ENCODE assay signal across 19 cellular contexts in genomic region chr7:99290980-99291607, GRCh38. TPM values are rescaled to one million over a fixed set of nuclear protein-coding genes. Genes with fewer than 3 reads are reported as not detected.
"Had no signal": no experiment of that assay in that cellular context is flagged by ENCODE, and none has a peak within 500 bp of the region (broad histone marks: within the 10 kb centered on the region; RNA-seq: fewer than 3 reads in every experiment).

No MANE protein-coding gene starts in this region.

- ATAC-seq: activated CD4-positive, CD25-positive, alpha-beta regulatory T cell treated with anti-CD3 and anti-CD28 coated beads, Interleukin-2, amount 50 U/mL, for 24 hours; activated naive CD8-positive, alpha-beta T cell treated with anti-CD3 and anti-CD28 coated beads, Interleukin-2, amount 50 U/mL, for 24 hours; activated T-helper 17 cell treated with anti-CD3 and anti-CD28 coated beads, Interleukin-2, amount 50 U/mL, for 72 hours; gastroesophageal sphincter; left cardiac atrium; naive thymus-derived CD8-positive, alpha-beta T cell; stimulated activated effector memory CD8-positive, alpha-beta T cell treated with anti-CD3 and anti-CD28 coated beads, Interleukin-12 subunit alpha, Interleukin-12 subunit beta, amount 100 ng/mL, for 72 hours had no signal

- DNase-seq: activated CD4-positive, alpha-beta T cell treated with anti-CD3 and anti-CD28 coated beads, Interleukin-2, amount 50 U/mL, for 1 hour; activated naive CD4-positive, alpha-beta T cell treated with anti-CD3 and anti-CD28 coated beads for 36 hours; activated naive CD8-positive, alpha-beta T cell treated with anti-CD3 and anti-CD28 coated beads, Interleukin-2, amount 50 U/mL, for 24 hours; activated T-cell treated with anti-CD3 and anti-CD28 coated beads for 4 hours; heart right ventricle; left cardiac atrium; mammary epithelial cell; naive thymus-derived CD8-positive, alpha-beta T cell; stimulated activated CD4-positive, alpha-beta T cell treated with anti-CD3 and anti-CD28 coated beads, Interleukin-12 subunit alpha, Interleukin-12 subunit beta, amount 100 ng/mL, for 4 hours; T-helper 9 cell had no signal

RNA-seq across cellular contexts. Expression of gene MYH16, which starts 18.5 kb away (rescaled TPM):
- total RNA-seq: activated CD8-positive, alpha-beta memory T cell treated with anti-CD3 and anti-CD28 coated beads for 36 hours; activated naive CD4-positive, alpha-beta T cell treated with anti-CD3 and anti-CD28 coated beads for 36 hours; activated T-helper 17 cell treated with anti-CD3 and anti-CD28 coated beads, Interleukin-2, amount 50 U/mL, for 72 hours; ascending aorta; breast epithelium; chondrocyte; gastroesophageal sphincter; heart right ventricle; left cardiac atrium; mononuclear cell; naive thymus-derived CD8-positive, alpha-beta T cell had no signal
